Comparison of ENCODE assay signal across 18 cellular contexts in the genomic region with DNA sequence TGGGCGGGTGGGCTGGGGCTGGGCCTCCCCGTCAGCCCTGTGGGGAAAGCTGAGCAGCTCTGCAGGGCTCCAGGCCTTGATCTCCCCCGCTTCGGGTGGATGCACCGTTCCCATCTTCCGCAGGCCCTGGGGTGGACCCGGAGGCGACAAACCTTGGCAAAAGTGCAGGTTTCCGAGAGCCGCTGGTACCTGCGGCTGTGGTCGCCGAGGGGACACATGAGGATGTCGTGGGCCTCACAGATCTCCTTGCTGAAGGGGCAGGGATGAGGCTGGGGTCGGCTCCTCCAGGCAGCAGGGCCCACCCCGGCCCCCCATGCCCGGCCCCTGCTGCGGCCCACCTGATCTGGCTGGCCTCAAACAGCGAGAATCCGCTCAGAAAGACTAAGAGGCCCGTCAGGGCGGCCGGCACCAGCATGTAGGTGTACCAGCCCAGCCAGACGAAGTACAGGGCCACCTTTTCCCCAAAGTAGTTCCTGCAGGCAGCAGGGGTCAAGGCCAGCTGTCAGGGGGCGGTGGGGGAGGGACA. TPM values are rescaled to one million over a fixed set of nuclear protein-coding genes. Genes with fewer than 3 reads are reported as not detected.
"Had no signal": no experiment of that assay in that cellular context is flagged by ENCODE, and none has a peak within 500 bp of the region (broad histone marks: within the 10 kb centered on the region; RNA-seq: fewer than 3 reads in every experiment).

No MANE protein-coding gene starts in this region.

- H3K27me3 ChIP-seq: neutrophil, thyroid gland, vagina had no signal

- H3K36me3 ChIP-seq: neutrophil, thyroid gland, vagina had no signal

- H3K27ac Mint-ChIP-seq: activated T-helper 1 cell treated with anti-CD3 and anti-CD28 coated beads, Interleukin-12 subunit alpha, Interleukin-12 subunit beta, Interleukin-2, Interleukin-4 antibody, amounts not matched to agents 30 ng/mL and 10 ng/mL and 1 ng/mL, durations not matched to agents 14 hours and 24 hours and 36 hours; immature natural killer cell; naive B cell; stimulated activated memory B cell treated with anti-CD40 and anti-IgM and Interleukin-4, amounts not matched to agents 10 μg/mL and 1 μg/mL and 100 μg/mL, for 72 hours had no signal

- H2AFZ ChIP-seq: parathyroid adenoma had no signal

- H3K4me1 ChIP-seq: parathyroid adenoma, thyroid gland, vagina had no signal

- H3K9me3 ChIP-seq: neutrophil, thyroid gland, vagina had no signal

- H3K4me3 ChIP-seq: thyroid gland, vagina had no signal

- H3K27me3 Mint-ChIP-seq: effector memory CD8-positive, alpha-beta T cell; stimulated activated memory B cell treated with anti-CD40 and anti-IgM and Interleukin-4, amounts not matched to agents 10 μg/mL and 1 μg/mL and 100 μg/mL, for 72 hours had no signal

- H3K9me3 Mint-ChIP-seq: activated T-helper 1 cell treated with anti-CD3 and anti-CD28 coated beads, Interleukin-12 subunit alpha, Interleukin-12 subunit beta, Interleukin-2, Interleukin-4 antibody, amounts not matched to agents 30 ng/mL and 10 ng/mL and 1 ng/mL, durations not matched to agents 14 hours and 24 hours and 36 hours; effector memory CD8-positive, alpha-beta T cell had no signal

- H3K4me3 Mint-ChIP-seq: activated T-helper 1 cell treated with anti-CD3 and anti-CD28 coated beads, Interleukin-12 subunit alpha, Interleukin-12 subunit beta, Interleukin-2, Interleukin-4 antibody, amounts not matched to agents 30 ng/mL and 10 ng/mL and 1 ng/mL, durations not matched to agents 14 hours and 24 hours and 36 hours; effector memory CD8-positive, alpha-beta T cell; immature natural killer cell; naive B cell; stimulated activated memory B cell treated with anti-CD40 and anti-IgM and Interleukin-4, amounts not matched to agents 10 μg/mL and 1 μg/mL and 100 μg/mL, for 72 hours had no signal

- H3K27ac ChIP-seq: epithelial cell of prostate, neutrophil, parathyroid adenoma, thyroid gland, vagina had no signal

- ATAC-seq: effector memory CD8-positive, alpha-beta T cell had no signal

- H3K79me2 ChIP-seq: parathyroid adenoma had no signal

- H3K4me1 Mint-ChIP-seq: immature natural killer cell; naive B cell; stimulated activated memory B cell treated with anti-CD40 and anti-IgM and Interleukin-4, amounts not matched to agents 10 μg/mL and 1 μg/mL and 100 μg/mL, for 72 hours had no signal

- DNase-seq: activated naive CD4-positive, alpha-beta T cell; dermis blood vessel endothelial cell; effector memory CD8-positive, alpha-beta T cell; foreskin melanocyte; immature natural killer cell; naive B cell; retina; stimulated activated CD4-positive, alpha-beta T cell treated with anti-CD3 and anti-CD28 coated beads, Interleukin-2, amount 100 ng/mL, for 48 hours; thyroid gland had no signal

- H3K9ac ChIP-seq: parathyroid adenoma had no signal

RNA-seq across cellular contexts. Expression of a gene that starts 11.8 kb away (rescaled TPM):
- total RNA-seq: chondrocyte, fibroblast of lung, skeletal muscle tissue had no signal
- polyA plus RNA-seq: fibroblast of lung had no signal

RNA-seq across cellular contexts. Expression of a gene that starts 36.0 kb away (rescaled TPM):
- total RNA-seq: activated T-helper 1 cell treated with anti-CD3 and anti-CD28 coated beads, Interleukin-12 subunit alpha, Interleukin-12 subunit beta, Interleukin-2, Interleukin-4 antibody, amounts not matched to agents 30 ng/mL and 10 ng/mL and 1 ng/mL, durations not matched to agents 14 hours and 24 hours and 36 hours had no signal
